ENCODE assay signal across 21 cellular contexts in genomic region chr3:5972586-5972985, GRCh38.
"Had no signal": no experiment of that assay in that cellular context is flagged by ENCODE, and none has a peak within 500 bp of the region (broad histone marks: within the 10 kb centered on the region; RNA-seq: fewer than 3 reads in every experiment).

No MANE protein-coding gene starts in this region.

- H3K4me3 ChIP-seq: adrenal gland, ascending aorta, cardiac muscle cell, lung, sigmoid colon, thoracic aorta, vagina had no signal

- H3K27me3 ChIP-seq: adrenal gland, ascending aorta, cardiac muscle cell, foreskin keratinocyte, sigmoid colon, vagina had no signal

- ATAC-seq: activated CD4-positive, alpha-beta T cell treated with anti-CD3 and anti-CD28 coated beads for 36 hours; activated T-helper 17 cell treated with anti-CD3 and anti-CD28 coated beads, Interleukin-2, amount 50 U/mL, for 72 hours; foreskin keratinocyte; left lobe of liver had no signal

- H3K27ac ChIP-seq: adrenal gland, ascending aorta, cardiac muscle cell, foreskin keratinocyte, sigmoid colon, thoracic aorta, vagina had no signal

- H3K9me3 ChIP-seq: adrenal gland, ascending aorta, sigmoid colon, thoracic aorta, vagina had no signal

- H3K36me3 ChIP-seq: adrenal gland, ascending aorta, cardiac muscle cell, sigmoid colon, thoracic aorta, vagina had no signal

- DNase-seq: activated CD4-positive, alpha-beta T cell treated with anti-CD3 and anti-CD28 coated beads for 36 hours; activated CD4-positive, alpha-beta T cell treated with anti-CD3 and anti-CD28 coated beads, Interleukin-2, amount 50 U/mL, for 4 hours; activated CD8-positive, alpha-beta memory T cell treated with anti-CD3 and anti-CD28 coated beads for 24 hours; activated CD8-positive, alpha-beta memory T cell treated with anti-CD3 and anti-CD28 coated beads, Interleukin-2, amount 50 U/mL, for 4 hours; activated T-cell treated with anti-CD3 and anti-CD28 coated beads, Interleukin-2, amount 50 U/mL, for 24 hours; adrenal gland; effector CD8-positive, alpha-beta T cell; erythroblast; foreskin keratinocyte; kidney; naive B cell; sigmoid colon; stimulated activated CD4-positive, alpha-beta T cell treated with anti-CD3 and anti-CD28 coated beads, Interleukin-2, amount 100 ng/mL, for 48 hours; stimulated activated naive CD4-positive, alpha-beta T cell had no signal

- H3K4me1 ChIP-seq: adrenal gland, ascending aorta, foreskin keratinocyte, sigmoid colon, vagina had no signal
